In genomic region chr14:68539839-68540238, GRCh38 we compare ENCODE assay signal across 16 cellular contexts.
DNase-seq lines count a peak whose midpoint lies in the region; ATAC-seq and TF ChIP-seq lines count a peak whose summit lies in the region.
"Had no signal": no experiment of that assay in that cellular context is flagged by ENCODE, and none has a peak within 500 bp of the region (broad histone marks: within the 10 kb centered on the region; RNA-seq: fewer than 3 reads in every experiment).

No MANE protein-coding gene starts in this region.

- H3K27me3 ChIP-seq in RWPE2 (ENCODE audit: insufficient read depth, poor library complexity, severe bottlenecking) (no peaks in the 10 kb centered on the region), esophagus muscularis mucosa (no peaks in the 10 kb centered on the region)
- H3K27me3 ChIP-seq: BE2C had no signal

- TF ChIP-seq POLR2A in esophagus muscularis mucosa (IDR thresholded peaks at IDR 0.05; ENCODE audit: low read depth) = no peak

- H3K4me1 Mint-ChIP-seq in nephron progenitor cell = peaks cover 76% of the 10 kb centered on the region
- peaks cover 14% of the 10 kb centered on the region for H3K4me1 Mint-ChIP-seq in stimulated activated memory B cell treated with anti-CD40 and anti-IgM and Interleukin-4, amounts not matched to agents 10 μg/mL and 1 μg/mL and 100 μg/mL, for 72 hours
- no peaks in the 10 kb centered on the region for H3K4me1 Mint-ChIP-seq in activated naive CD8-positive, alpha-beta T cell treated with anti-CD3 and anti-CD28 coated beads for 36 hours

- TF ChIP-seq EP300 in esophagus muscularis mucosa (IDR thresholded peaks at IDR 0.05) = no peak

- H3K36me3 ChIP-seq in RWPE2 (ENCODE audit: low read depth) (no peaks in the 10 kb centered on the region), esophagus muscularis mucosa (no peaks in the 10 kb centered on the region)
- H3K36me3 ChIP-seq: BE2C had no signal

- H3K27me3 Mint-ChIP-seq in nephron progenitor cell (ENCODE audit: low read depth, poor library complexity) = peaks cover 10% of the 10 kb centered on the region
- H3K27me3 Mint-ChIP-seq in stimulated activated memory B cell treated with anti-CD40 and anti-IgM and Interleukin-4, amounts not matched to agents 10 μg/mL and 1 μg/mL and 100 μg/mL, for 72 hours = no peaks in the 10 kb centered on the region
- H3K27me3 Mint-ChIP-seq in activated naive CD8-positive, alpha-beta T cell treated with anti-CD3 and anti-CD28 coated beads for 36 hours = no peaks in the 10 kb centered on the region

- 94% methylated on average over 4 of the region's 4 CpGs for WGBS in esophagus muscularis mucosa

- DNase-seq in RWPE2 (ENCODE audit: low spot score) = no peak
- peak; percentile 34 for DNase-seq in esophagus muscularis mucosa (ENCODE audit: extremely low spot score)
- DNase-seq in nephron progenitor cell = no peak
- DNase-seq in activated naive CD8-positive, alpha-beta T cell treated with anti-CD3 and anti-CD28 coated beads for 36 hours = no peak
- no peak for DNase-seq in NOMO-1 (lab: John Stamatoyannopoulos, UW; ENCODE audit: unreplicated experiment in 2 of 2)
- DNase-seq in activated T-cell treated with anti-CD3 and anti-CD28 coated beads, Interleukin-2, amount 50 U/mL, for 1 hour = no peak
- DNase-seq: BE2C; CD8-positive, alpha-beta T cell; NCI-H1436 treated with DMSO at 0.1 percent for 48 hours; NCI-H2227 treated with DMSO at 0.1 percent for 48 hours; NCI-H526 treated with DMSO at 0.1 percent for 48 hours; OCI-M1; RPMI8226 had no signal

- H3K27ac ChIP-seq in RWPE2 (ENCODE audit: poor library complexity, severe bottlenecking) (peak overlapping the region; percentile 3), esophagus muscularis mucosa (replicated peaks in 1 of 4) (peak overlapping the region in 3 of 4 donors; percentile 5 to 49 (median 9))

- H3K4me1 ChIP-seq in RWPE2 (ENCODE audit: insufficient read depth, poor library complexity, severe bottlenecking) (peaks cover 35% of the 10 kb centered on the region), esophagus muscularis mucosa (peaks cover 15 to 55% (median 42%) of the 10 kb centered on the region in 4 donors)
- H3K4me1 ChIP-seq: BE2C had no signal

- peak overlapping the region; percentile 57 for H3K4me3 Mint-ChIP-seq in nephron progenitor cell
- H3K4me3 Mint-ChIP-seq in stimulated activated memory B cell treated with anti-CD40 and anti-IgM and Interleukin-4, amounts not matched to agents 10 μg/mL and 1 μg/mL and 100 μg/mL, for 72 hours = no peak overlapping the region
- no peak overlapping the region for H3K4me3 Mint-ChIP-seq in activated naive CD8-positive, alpha-beta T cell treated with anti-CD3 and anti-CD28 coated beads for 36 hours
- H3K4me3 Mint-ChIP-seq: CD8-positive, alpha-beta T cell; GM23338 had no signal

- intact Hi-C loops in esophagus muscularis mucosa (cut with DNase I) = loop anchor here (10.0 kb wide), 1 partner anchor 145 kb away; no protein-coding TSS in a partner anchor

- ATAC-seq in RWPE2 (ENCODE audit: low read depth) = no peak
- ATAC-seq in stimulated activated memory B cell treated with anti-CD40 and anti-IgM and Interleukin-4, amounts not matched to agents 10 μg/mL and 1 μg/mL and 100 μg/mL, for 72 hours = no peak
- ATAC-seq in HG02759 (IDR thresholded peaks at IDR 0.05; ENCODE audit: unreplicated experiment) = no peak
- ATAC-seq: CD8-positive, alpha-beta T cell had no signal

- no peak overlapping the region for H3K4me3 ChIP-seq in RWPE2 (ENCODE audit: severe bottlenecking)
- H3K4me3 ChIP-seq in esophagus muscularis mucosa = no peak overlapping the region
- H3K4me3 ChIP-seq: GM23338 had no signal

- H3K27ac Mint-ChIP-seq in nephron progenitor cell = peak overlapping the region; percentile 96
- peak overlapping the region; percentile 41 for H3K27ac Mint-ChIP-seq in stimulated activated memory B cell treated with anti-CD40 and anti-IgM and Interleukin-4, amounts not matched to agents 10 μg/mL and 1 μg/mL and 100 μg/mL, for 72 hours
- no peak overlapping the region for H3K27ac Mint-ChIP-seq in activated naive CD8-positive, alpha-beta T cell treated with anti-CD3 and anti-CD28 coated beads for 36 hours
- H3K27ac Mint-ChIP-seq: CD8-positive, alpha-beta T cell; GM23338 had no signal

- TF ChIP-seq CTCF in RWPE2 (IDR thresholded peaks at IDR 0.05; ENCODE audit: poor library complexity, severe bottlenecking) (no peak), esophagus muscularis mucosa (IDR thresholded peaks at IDR 0.05) (no peak), nephron progenitor cell (IDR thresholded peaks at IDR 0.05) (no peak)

- H3K9me3 ChIP-seq in RWPE2 (ENCODE audit: severe bottlenecking) (no peaks in the 10 kb centered on the region), esophagus muscularis mucosa (no peaks in the 10 kb centered on the region)
- H3K9me3 ChIP-seq: BE2C had no signal

- peaks cover 19% of the 10 kb centered on the region for H3K9me3 Mint-ChIP-seq in nephron progenitor cell
- H3K9me3 Mint-ChIP-seq in stimulated activated memory B cell treated with anti-CD40 and anti-IgM and Interleukin-4, amounts not matched to agents 10 μg/mL and 1 μg/mL and 100 μg/mL, for 72 hours = no peaks in the 10 kb centered on the region
- H3K9me3 Mint-ChIP-seq in activated naive CD8-positive, alpha-beta T cell treated with anti-CD3 and anti-CD28 coated beads for 36 hours = no peaks in the 10 kb centered on the region
- H3K9me3 Mint-ChIP-seq: CD8-positive, alpha-beta T cell; GM23338 had no signal

- peaks cover 8% of the 10 kb centered on the region for H3K36me3 Mint-ChIP-seq in nephron progenitor cell (ENCODE audit: low read depth)
- H3K36me3 Mint-ChIP-seq in stimulated activated memory B cell treated with anti-CD40 and anti-IgM and Interleukin-4, amounts not matched to agents 10 μg/mL and 1 μg/mL and 100 μg/mL, for 72 hours = peaks cover 6% of the 10 kb centered on the region
- H3K36me3 Mint-ChIP-seq in activated naive CD8-positive, alpha-beta T cell treated with anti-CD3 and anti-CD28 coated beads for 36 hours = no peaks in the 10 kb centered on the region
- H3K36me3 Mint-ChIP-seq: CD8-positive, alpha-beta T cell had no signal
